ENCODE assay signal across 29 cellular contexts in genomic region chr6:82380566-82381185, GRCh38. TPM values are rescaled to one million over a fixed set of nuclear protein-coding genes. Genes with fewer than 3 reads are reported as not detected.
"Had no signal": no experiment of that assay in that cellular context is flagged by ENCODE, and none has a peak within 500 bp of the region (broad histone marks: within the 10 kb centered on the region; RNA-seq: fewer than 3 reads in every experiment).

No MANE protein-coding gene starts in this region.

- H3K4me1 ChIP-seq: lower lobe of right lung, upper lobe of left lung had no signal

- H3K27ac ChIP-seq: coronary artery, hepatocyte, lower lobe of right lung, thoracic aorta, upper lobe of left lung had no signal

- H2AFZ ChIP-seq: hepatocyte had no signal

- H3K27ac Mint-ChIP-seq: activated CD4-positive, alpha-beta memory T cell treated with anti-CD3 and anti-CD28 coated beads, Interleukin-2, amount 10 ng/mL, durations not matched to agents 7 days and 5 days; activated CD4-positive, alpha-beta T cell treated with anti-CD3 and anti-CD28 coated beads, Interleukin-2, amount 10 ng/mL, durations not matched to agents 24 days and 14 days; activated CD8-positive, alpha-beta memory T cell treated with anti-CD3 and anti-CD28 coated beads, Interleukin-2, amount 10 ng/mL, durations not matched to agents 7 days and 5 days; activated naive CD8-positive, alpha-beta T cell treated with anti-CD3 and anti-CD28 coated beads, Interleukin-2, amount 50 U/mL, for 24 hours; endodermal cell; immature natural killer cell; naive B cell; stimulated activated naive B cell treated with anti-CD40 and anti-IgM and Interleukin-4, amounts not matched to agents 10 μg/mL and 1 μg/mL and 100 μg/mL, for 72 hours; T-helper 17 cell had no signal

- DNase-seq: activated CD4-positive, alpha-beta memory T cell treated with anti-CD3 and anti-CD28 coated beads, Interleukin-2, amount 10 ng/mL, durations not matched to agents 7 days and 5 days; activated CD4-positive, alpha-beta T cell treated with anti-CD3 and anti-CD28 coated beads, Interleukin-2, amount 10 ng/mL, durations not matched to agents 24 days and 14 days; activated CD8-positive, alpha-beta memory T cell treated with anti-CD3 and anti-CD28 coated beads, Interleukin-2, amount 10 ng/mL, durations not matched to agents 7 days and 5 days; activated gamma-delta T cell; activated naive CD4-positive, alpha-beta T cell treated with anti-CD3 and anti-CD28 coated beads, Interleukin-2, amount 50 U/mL, for 16 hours; activated naive CD8-positive, alpha-beta T cell treated with anti-CD3 and anti-CD28 coated beads, Interleukin-2, amount 50 U/mL, for 24 hours; activated T-cell treated with anti-CD3 and anti-CD28 coated beads for 4 hours; cerebellar nuclear complex; endodermal cell; foreskin melanocyte; immature natural killer cell; lower lobe of right lung; mesendoderm; mucosa of descending colon; naive B cell; posterior cingulate gyrus; stimulated activated CD4-positive, alpha-beta T cell treated with anti-CD3 and anti-CD28 coated beads, Interleukin-15, amount 100 ng/mL, for 24 hours; stimulated activated CD4-positive, alpha-beta T cell treated with anti-CD3 and anti-CD28 coated beads, Interleukin-2, amount 100 ng/mL, for 48 hours; stimulated activated CD8-positive, alpha-beta memory T cell treated with anti-CD3 and anti-CD28 coated beads, Interleukin-4, amount 100 ng/mL, for 48 hours; stimulated activated naive B cell treated with anti-CD40 and anti-IgM and Interleukin-4, amounts not matched to agents 10 μg/mL and 1 μg/mL and 100 μg/mL, for 72 hours; T-helper 17 cell; upper lobe of left lung had no signal

- H3K36me3 ChIP-seq: lower lobe of right lung, thoracic aorta, upper lobe of left lung had no signal

- H3K27me3 ChIP-seq: hepatocyte, upper lobe of left lung had no signal

- H3K9me3 Mint-ChIP-seq: activated CD4-positive, alpha-beta memory T cell treated with anti-CD3 and anti-CD28 coated beads, Interleukin-2, amount 10 ng/mL, durations not matched to agents 7 days and 5 days; activated naive CD8-positive, alpha-beta T cell treated with anti-CD3 and anti-CD28 coated beads, Interleukin-2, amount 50 U/mL, for 24 hours had no signal

- H3K4me2 ChIP-seq: hepatocyte, smooth muscle cell had no signal

- H3K4me3 Mint-ChIP-seq: activated CD4-positive, alpha-beta memory T cell treated with anti-CD3 and anti-CD28 coated beads, Interleukin-2, amount 10 ng/mL, durations not matched to agents 7 days and 5 days; activated CD4-positive, alpha-beta T cell treated with anti-CD3 and anti-CD28 coated beads, Interleukin-2, amount 10 ng/mL, durations not matched to agents 24 days and 14 days; activated CD8-positive, alpha-beta memory T cell treated with anti-CD3 and anti-CD28 coated beads, Interleukin-2, amount 10 ng/mL, durations not matched to agents 7 days and 5 days; activated naive CD8-positive, alpha-beta T cell treated with anti-CD3 and anti-CD28 coated beads, Interleukin-2, amount 50 U/mL, for 24 hours; endodermal cell; immature natural killer cell; naive B cell; stimulated activated naive B cell treated with anti-CD40 and anti-IgM and Interleukin-4, amounts not matched to agents 10 μg/mL and 1 μg/mL and 100 μg/mL, for 72 hours; T-helper 17 cell had no signal

- H3K9me3 ChIP-seq: lower lobe of right lung, mucosa of descending colon, thoracic aorta, upper lobe of left lung had no signal

- H3K36me3 Mint-ChIP-seq: activated CD8-positive, alpha-beta memory T cell treated with anti-CD3 and anti-CD28 coated beads, Interleukin-2, amount 10 ng/mL, durations not matched to agents 7 days and 5 days; immature natural killer cell; naive B cell; stimulated activated naive B cell treated with anti-CD40 and anti-IgM and Interleukin-4, amounts not matched to agents 10 μg/mL and 1 μg/mL and 100 μg/mL, for 72 hours had no signal

- H3K4me1 Mint-ChIP-seq: activated CD4-positive, alpha-beta memory T cell treated with anti-CD3 and anti-CD28 coated beads, Interleukin-2, amount 10 ng/mL, durations not matched to agents 7 days and 5 days; activated CD4-positive, alpha-beta T cell treated with anti-CD3 and anti-CD28 coated beads, Interleukin-2, amount 10 ng/mL, durations not matched to agents 24 days and 14 days; activated CD8-positive, alpha-beta memory T cell treated with anti-CD3 and anti-CD28 coated beads, Interleukin-2, amount 10 ng/mL, durations not matched to agents 7 days and 5 days; activated naive CD8-positive, alpha-beta T cell treated with anti-CD3 and anti-CD28 coated beads, Interleukin-2, amount 50 U/mL, for 24 hours; immature natural killer cell; naive B cell; stimulated activated naive B cell treated with anti-CD40 and anti-IgM and Interleukin-4, amounts not matched to agents 10 μg/mL and 1 μg/mL and 100 μg/mL, for 72 hours had no signal

- ATAC-seq: activated CD4-positive, CD25-positive, alpha-beta regulatory T cell treated with anti-CD3 and anti-CD28 coated beads, Interleukin-2, amount 50 U/mL, for 24 hours; activated CD8-positive, alpha-beta memory T cell treated with anti-CD3 and anti-CD28 coated beads, Interleukin-2, amount 10 ng/mL, durations not matched to agents 7 days and 5 days; activated naive CD8-positive, alpha-beta T cell treated with anti-CD3 and anti-CD28 coated beads, Interleukin-2, amount 50 U/mL, for 24 hours; left lobe of liver; lower lobe of right lung; mucosa of descending colon; sciatic nerve; stimulated activated naive B cell treated with anti-CD40 and anti-IgM and Interleukin-4, amounts not matched to agents 10 μg/mL and 1 μg/mL and 100 μg/mL, for 72 hours; T-helper 17 cell had no signal

- H3K79me2 ChIP-seq: hepatocyte had no signal

- H3K27me3 Mint-ChIP-seq: activated naive CD8-positive, alpha-beta T cell treated with anti-CD3 and anti-CD28 coated beads, Interleukin-2, amount 50 U/mL, for 24 hours; naive B cell; stimulated activated naive B cell treated with anti-CD40 and anti-IgM and Interleukin-4, amounts not matched to agents 10 μg/mL and 1 μg/mL and 100 μg/mL, for 72 hours; T-helper 17 cell had no signal

- H3K4me3 ChIP-seq: coronary artery, hepatocyte, lower lobe of right lung, mucosa of descending colon, smooth muscle cell, thoracic aorta, upper lobe of left lung had no signal

RNA-seq across cellular contexts. Expression of gene TPBG, which starts 17.1 kb away (rescaled TPM):
- total RNA-seq: activated CD4-positive, alpha-beta T cell treated with anti-CD3 and anti-CD28 coated beads, Interleukin-2, amount 10 ng/mL, durations not matched to agents 24 days and 14 days; activated CD8-positive, alpha-beta memory T cell treated with anti-CD3 and anti-CD28 coated beads, Interleukin-2, amount 10 ng/mL, durations not matched to agents 7 days and 5 days had no signal
- polyA plus RNA-seq: immature natural killer cell had no signal
